ENCODE assay signal across 10 cellular contexts in the genomic region with DNA sequence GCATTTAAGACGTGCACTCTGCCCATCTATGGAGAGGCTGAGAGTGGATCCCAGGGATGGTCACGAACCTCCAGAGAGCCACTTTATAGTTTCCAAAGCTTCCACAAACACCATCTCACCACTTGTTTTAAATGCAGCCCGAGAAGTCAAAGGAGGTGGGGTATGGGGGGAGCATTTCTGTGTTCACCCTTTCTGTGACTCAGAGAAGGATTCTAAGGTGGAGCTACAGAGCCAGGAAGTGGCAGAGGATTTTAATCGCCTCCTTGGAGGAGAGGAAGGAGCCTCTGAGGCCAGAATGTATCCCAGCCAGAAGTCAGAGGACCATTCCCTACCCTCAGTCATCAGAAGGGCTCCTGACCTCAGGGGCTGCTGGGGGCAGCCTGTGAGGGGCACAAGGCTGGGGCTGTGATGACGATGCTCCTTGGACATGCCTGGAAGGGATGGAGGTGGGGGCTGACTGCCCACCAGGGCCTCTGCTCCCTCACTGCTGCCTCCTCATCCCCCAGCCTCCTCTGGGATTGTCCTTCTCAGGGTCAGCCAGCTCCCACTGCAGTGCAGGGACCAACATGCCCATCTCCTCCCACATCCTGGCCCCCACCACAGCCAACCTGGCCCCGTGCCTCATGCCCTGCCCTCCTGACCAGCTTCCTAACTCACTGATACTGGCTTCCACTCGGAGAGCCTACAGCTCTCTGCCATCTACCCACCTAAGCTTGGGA. TPM values are rescaled to one million over a fixed set of nuclear protein-coding genes. Genes with fewer than 3 reads are reported as not detected.
DNase-seq lines count a peak whose midpoint lies in the region; ATAC-seq, FAIRE-seq and TF ChIP-seq lines count a peak whose summit lies in the region.
"Had no signal": no experiment of that assay in that cellular context is flagged by ENCODE, and none has a peak within 500 bp of the region (broad histone marks: within the 10 kb centered on the region; RNA-seq: fewer than 3 reads in every experiment).

No MANE protein-coding gene starts in this region.

- CTCF ChIA-PET in Caco-2 (lab: Charles Lee) (interaction anchor here (0.6 to 1.0 kb wide), 3 partner anchors 48 to 586 kb away, joined by 3 to 5 read pairs (median 3); a partner anchor contains a TSS), K562 (lab: Yijun Ruan, JAX; ENCODE audit: low intra/inter-chr PET ratio) (no interaction called here)

- in situ Hi-C loops in K562 (cut with MboI) = no loop called here

- H3K36me3 Mint-ChIP-seq in Caco-2 (ENCODE audit: insufficient read depth, unreplicated experiment) = peaks cover 21% of the 10 kb centered on the region
- no peaks in the 10 kb centered on the region for H3K36me3 Mint-ChIP-seq in IgD-negative memory B cell
- peaks cover 16% of the 10 kb centered on the region for H3K36me3 Mint-ChIP-seq in nephron (ENCODE audit: low read depth)

- H3K4me1 Mint-ChIP-seq in Caco-2 (ENCODE audit: low read depth, unreplicated experiment) (peaks cover 22% of the 10 kb centered on the region), IgD-negative memory B cell (peaks cover 14 to 17% (median 16%) of the 10 kb centered on the region in 3 donors), nephron (peaks cover 30% of the 10 kb centered on the region)

- no peak for TF ChIP-seq CTCF in Caco-2 (IDR thresholded peaks at IDR 0.05; ENCODE audit: insufficient read depth in 1 of 2, low read depth in 1 of 2, low read length in 1 of 2, severe bottlenecking in 1 of 2, unreplicated experiment in 1 of 2)
- no peak for TF ChIP-seq CTCF in K562 (IDR thresholded peaks at IDR 0.05 in 2 of 3, conservative IDR thresholded peaks at IDR 0.05 in 1 of 3; ENCODE audit: insufficient read depth in 2 of 3, low read depth in 1 of 3, low read length in 3 of 3)
- no peak for TF ChIP-seq CTCF in nephron (IDR thresholded peaks at IDR 0.05; ENCODE audit: unreplicated experiment in 3 of 3)

- H3K27me3 ChIP-seq in Caco-2 (replicated peaks; ENCODE audit: control insufficient read depth, insufficient read depth, low read length) (no peaks in the 10 kb centered on the region), K562 (ENCODE audit: control insufficient read depth in 2 of 2, insufficient read depth in 2 of 2, low read length in 2 of 2) (no peaks in the 10 kb centered on the region; a peak in 1 of 5 replicates)
- H3K27me3 ChIP-seq: MG63 had no signal

- DNase-seq in Caco-2 = peak in 1 of 2 experiments; percentile 44
- no peak for DNase-seq in K562 (ENCODE audit: extremely low read depth in 1 of 4, low spot score in 3 of 4)
- no peak for DNase-seq in HT-29 (ENCODE audit: low spot score)
- no peak for DNase-seq in cortex of kidney (lab: John Stamatoyannopoulos, UW)
- no peak for DNase-seq in SHP77 (lab: John Stamatoyannopoulos, UW)
- DNase-seq: MG63 had no signal

- H4K20me1 ChIP-seq in K562 (replicated peaks; ENCODE audit: control insufficient read depth, insufficient read depth, low read length) = no peaks in the 10 kb centered on the region; the same call in 1 of the 2 replicates

- H3K79me2 ChIP-seq in K562 (ENCODE audit: control insufficient read depth, insufficient read depth, low read length) = peaks cover 18% of the 10 kb centered on the region

- POLR2A ChIA-PET in Caco-2 (lab: Charles Lee) (interaction anchor here (0.7 kb wide), 1 partner anchor 131 kb away, joined by 3 read pairs; no protein-coding TSS in a partner anchor), K562 (lab: Yijun Ruan, JAX) (interaction anchor here (0.5 to 1.2 kb wide), 5 partner anchors 10 to 29 kb away, joined by 3 to 5 read pairs (median 3); no protein-coding TSS in a partner anchor)

- BruUV-seq in Caco-2 (replicated peaks; lab: Mats Ljungman, UMichigan) (no TSS peak), K562 (replicated peaks; lab: Mats Ljungman, UMichigan) (no TSS peak)

- no peaks in the 10 kb centered on the region for H3K9me3 Mint-ChIP-seq in Caco-2 (ENCODE audit: unreplicated experiment)
- H3K9me3 Mint-ChIP-seq in IgD-negative memory B cell = no peaks in the 10 kb centered on the region
- H3K9me3 Mint-ChIP-seq in nephron = no peaks in the 10 kb centered on the region

- FAIRE-seq in K562 (lab: Jason Lieb, UNC) = no peak

- no peak overlapping the region for H3K4me2 ChIP-seq in K562 (ENCODE audit: insufficient read depth, low read length)

- no peak for TF ChIP-seq EP300 in K562 (IDR thresholded peaks at IDR 0.05; ENCODE audit: low read length)

- H3K4me3 ChIP-seq in Caco-2 (ENCODE audit: low read depth, low read length) (no peak overlapping the region), K562 (no peak overlapping the region)
- H3K4me3 ChIP-seq: coronary artery, MG63 had no signal

- H3K27ac Mint-ChIP-seq in Caco-2 (ENCODE audit: unreplicated experiment) (no peak overlapping the region), IgD-negative memory B cell (peak overlapping the region in 1 of 3 donors; percentile 38), nephron (peak overlapping the region in 1 of 3 experiments; percentile 19)

- H3K27ac ChIP-seq in K562 (ENCODE audit: extremely low read depth, low read depth, low read length) = no peak overlapping the region

- no peaks in the 10 kb centered on the region for H3K27me3 Mint-ChIP-seq in Caco-2 (ENCODE audit: insufficient read depth, unreplicated experiment)
- no peaks in the 10 kb centered on the region for H3K27me3 Mint-ChIP-seq in IgD-negative memory B cell
- H3K27me3 Mint-ChIP-seq in nephron (ENCODE audit: low read depth) = peaks cover 3% of the 10 kb centered on the region

- WGBS in K562 (ENCODE audit: insufficient coverage, low coverage, missing lambda C conversion rate) = 70% methylated on average over 7 of the region's 7 CpGs

- TF ChIP-seq POLR2A in K562 (conservative IDR thresholded peaks at IDR 0.05) = no peak; the same call in 1 of the 2 replicates

- H3K4me1 ChIP-seq in Caco-2 (peaks cover 13% of the 10 kb centered on the region), K562 (replicated peaks in 1 of 2; ENCODE audit: control insufficient read depth in 2 of 2, insufficient read depth in 2 of 2, low read length in 2 of 2) (peaks cover 8 to 31% of the 10 kb centered on the region in 2 experiments; a peak in 4 of 5 replicates)

- H3K9me1 ChIP-seq in K562 (ENCODE audit: control insufficient read depth, insufficient read depth, low read length) = peaks cover 3% of the 10 kb centered on the region

- ATAC-seq in K562 = no peak
- no peak for ATAC-seq in HG03039 (IDR thresholded peaks at IDR 0.05; ENCODE audit: unreplicated experiment)

- H3K4me3 Mint-ChIP-seq in Caco-2 (ENCODE audit: unreplicated experiment) = peak overlapping the region; percentile 27
- H3K4me3 Mint-ChIP-seq in IgD-negative memory B cell = peak overlapping the region in 3 of 4 donors; percentile 30 to 86 (median 80)
- peak overlapping the region; percentile 95 to 96 (median 96) for H3K4me3 Mint-ChIP-seq in nephron

- H2AFZ ChIP-seq in K562 (ENCODE audit: low read depth, low read length) = no peak overlapping the region

- peaks cover 2% of the 10 kb centered on the region; the same call in 1 of the 2 replicates for H3K36me3 ChIP-seq in Caco-2 (ENCODE audit: control insufficient read depth, insufficient read depth, low read length)
- H3K36me3 ChIP-seq in K562 (ENCODE audit: control insufficient read depth, insufficient read depth, low read length) = peaks cover 4% of the 10 kb centered on the region; the same call in 1 of the 3 replicates

- TF ChIP-seq RAD21 in K562 (CRISPR knock-in tag; conservative IDR thresholded peaks at IDR 0.05 in 1 of 2, IDR thresholded peaks at IDR 0.05 in 1 of 2) = no peak

- intact Hi-C loops in Caco-2 (cut with micrococcal nuclease; ENCODE audit: unreplicated experiment) (no loop called here), K562 (cut with micrococcal nuclease) (no loop called here)

- H3K9me3 ChIP-seq in Caco-2 (no peaks in the 10 kb centered on the region), K562 (replicated peaks; ENCODE audit: control insufficient read depth, insufficient read depth, low read depth, low read length) (no peaks in the 10 kb centered on the region)
- H3K9me3 ChIP-seq: MG63 had no signal

- peak overlapping the region in 1 of 2 experiments; percentile 71; a peak in 2 of 4 replicates for H3K9ac ChIP-seq in K562 (ENCODE audit: insufficient read depth in 1 of 2, low read depth in 2 of 2, low read length in 2 of 2)

RNA-seq across cellular contexts. Expression of a gene that starts 2.8 kb away (rescaled TPM):
- total RNA-seq in Caco-2 (2022) (72.9 and 75.8 TPM in 2 replicates), K562 (2014; rRNA removed) (9.1 and 14.0 TPM in 2 replicates), K562 (2014; rRNA removed; fragmentation: Illumina TruSeq; extraction: Trizol) (2.0 and 2.4 TPM in 2 replicates), K562 (2015; rRNA removed; fragmentation: Illumina TruSeq; extraction: Trizol) (4.5 and 10.6 TPM in 2 replicates), K562 (2021) (8.9 and 9.5 TPM in 2 replicates)
- polyA plus RNA-seq in IgD-negative memory B cell (13.9 TPM), K562 (2011; rRNA removed) (3.8 and 8.4 TPM in 2 replicates), K562 (2014; fragmentation: Illumina TruSeq; extraction: Trizol) (4.3 and 6.5 TPM in 2 replicates), K562 (2014; fragmentation: Nextera tagmentation; extraction: Ambion mirVana) (1 to 10 TPM in 1 of 2 experiments, under 1 TPM in 1; 0.63 to 1.0 TPM), K562 (2014; rRNA removed) (7.3 and 8.0 TPM in 2 replicates)
- 16.9 and 49.3 TPM in 2 replicates for total RNA-seq in K562 (2011; cell fraction: chromatin; rRNA removed; ENCODE audit: low replicate concordance)
- total RNA-seq in K562 (2011; cell fraction: nucleolus; rRNA removed) = 28.8 and 34.7 TPM in 2 replicates
- total RNA-seq in K562 (2011; cell fraction: nucleoplasm; rRNA removed) = 27.6 and 29.6 TPM in 2 replicates
- 7.0 and 11.0 TPM in 2 replicates for polyA plus RNA-seq in K562 (2011; cell fraction: cytosol; rRNA removed)
- polyA plus RNA-seq in K562 (2011; cell fraction: nucleus; rRNA removed) = 19.7 and 30.0 TPM in 2 replicates
- 6.2 and 10.6 TPM in 2 replicates for polyA plus RNA-seq in K562 (2012)
- polyA minus RNA-seq in K562 (2011; rRNA and poly(A)+ RNA removed) = 6.2 and 7.9 TPM in 2 replicates
- 8.8 and 29.4 TPM in 2 replicates for polyA minus RNA-seq in K562 (2011; cell fraction: cytosol; rRNA and poly(A)+ RNA removed)
- 9.4 and 10.1 TPM in 2 replicates for polyA minus RNA-seq in K562 (2011; cell fraction: nucleus; rRNA and poly(A)+ RNA removed)
- 34.6 and 40.0 TPM in 2 replicates for total RNA-seq in HT-29 (2014; rRNA removed; shearing (Covaris generic))

RNA-seq across cellular contexts. Expression of a gene that starts 24.3 kb away (rescaled TPM):
- total RNA-seq in Caco-2 (2022) = 196 and 203 TPM in 2 replicates
- 62.5 TPM for polyA plus RNA-seq in IgD-negative memory B cell
- total RNA-seq in K562 (2011; cell fraction: chromatin; rRNA removed; ENCODE audit: low replicate concordance) = 59.4 and 90.8 TPM in 2 replicates
- 82.5 and 90.0 TPM in 2 replicates for total RNA-seq in K562 (2011; cell fraction: nucleolus; rRNA removed)
- total RNA-seq in K562 (2011; cell fraction: nucleoplasm; rRNA removed) = 74.9 and 93.1 TPM in 2 replicates
- total RNA-seq in K562 (2014; rRNA removed) = 99.4 and 102 TPM in 2 replicates
- total RNA-seq in K562 (2014; rRNA removed; fragmentation: Illumina TruSeq; extraction: Trizol) = 122 and 142 TPM in 2 replicates
- total RNA-seq in K562 (2015; rRNA removed; fragmentation: Illumina TruSeq; extraction: Trizol) = 123 and 127 TPM in 2 replicates
- 96.3 and 98.2 TPM in 2 replicates for total RNA-seq in K562 (2021)
- 127 and 146 TPM in 2 replicates for polyA plus RNA-seq in K562 (2011; rRNA removed)
- polyA plus RNA-seq in K562 (2011; cell fraction: cytosol; rRNA removed) = 138 and 159 TPM in 2 replicates
- polyA plus RNA-seq in K562 (2011; cell fraction: nucleus; rRNA removed) = 67.4 and 86.4 TPM in 2 replicates
- polyA plus RNA-seq in K562 (2012) = 72.3 and 119 TPM in 2 replicates
- 103 and 105 TPM in 2 replicates for polyA plus RNA-seq in K562 (2014; fragmentation: Illumina TruSeq; extraction: Trizol)
- polyA plus RNA-seq in K562 (2014; fragmentation: Nextera tagmentation; extraction: Ambion mirVana) = 100 to 1,000 TPM; 388 to 401 TPM
- 138 and 143 TPM in 2 replicates for polyA plus RNA-seq in K562 (2014; rRNA removed)
- 80.5 and 86.3 TPM in 2 replicates for polyA minus RNA-seq in K562 (2011; rRNA and poly(A)+ RNA removed)
- polyA minus RNA-seq in K562 (2011; cell fraction: cytosol; rRNA and poly(A)+ RNA removed) = 18.6 and 40.0 TPM in 2 replicates
- 31.5 and 50.3 TPM in 2 replicates for polyA minus RNA-seq in K562 (2011; cell fraction: nucleus; rRNA and poly(A)+ RNA removed)
- total RNA-seq in HT-29 (2014; rRNA removed; shearing (Covaris generic)) = 71.2 and 120 TPM in 2 replicates

RNA-seq across cellular contexts. Expression of a gene that starts 24.3 kb away (rescaled TPM):
- total RNA-seq in Caco-2 (2022) (43.5 and 48.5 TPM in 2 replicates), K562 (2014; rRNA removed) (18.8 and 28.0 TPM in 2 replicates), K562 (2014; rRNA removed; fragmentation: Illumina TruSeq; extraction: Trizol) (17.6 and 21.4 TPM in 2 replicates), K562 (2015; rRNA removed; fragmentation: Illumina TruSeq; extraction: Trizol) (16.6 and 17.6 TPM in 2 replicates), K562 (2021) (16.8 and 20.1 TPM in 2 replicates)
- polyA plus RNA-seq in IgD-negative memory B cell (not detected), K562 (2011; rRNA removed) (44.1 and 61.3 TPM in 2 replicates), K562 (2014; fragmentation: Illumina TruSeq; extraction: Trizol) (20.9 and 24.0 TPM in 2 replicates), K562 (2014; fragmentation: Nextera tagmentation; extraction: Ambion mirVana) (10 to 100 TPM; 14.6 to 27.4 TPM), K562 (2014; rRNA removed) (28.7 TPM in 2 replicates)
- total RNA-seq in K562 (2011; cell fraction: chromatin; rRNA removed; ENCODE audit: low replicate concordance) = 119 and 126 TPM in 2 replicates
- 73.0 and 74.5 TPM in 2 replicates for total RNA-seq in K562 (2011; cell fraction: nucleolus; rRNA removed)
- 64.3 and 82.1 TPM in 2 replicates for total RNA-seq in K562 (2011; cell fraction: nucleoplasm; rRNA removed)
- polyA plus RNA-seq in K562 (2011; cell fraction: cytosol; rRNA removed) = 15.3 and 28.4 TPM in 2 replicates
- 254 and 409 TPM in 2 replicates for polyA plus RNA-seq in K562 (2011; cell fraction: nucleus; rRNA removed)
- 42.1 and 48.1 TPM in 2 replicates for polyA plus RNA-seq in K562 (2012)
- polyA minus RNA-seq in K562 (2011; rRNA and poly(A)+ RNA removed) = 24.1 and 34.7 TPM in 2 replicates
- 7.2 and 9.6 TPM in 2 replicates for polyA minus RNA-seq in K562 (2011; cell fraction: cytosol; rRNA and poly(A)+ RNA removed)
- 28.1 and 57.5 TPM in 2 replicates for polyA minus RNA-seq in K562 (2011; cell fraction: nucleus; rRNA and poly(A)+ RNA removed)
- total RNA-seq in HT-29 (2014; rRNA removed; shearing (Covaris generic)) = 7.5 and 11.8 TPM in 2 replicates

RNA-seq across cellular contexts. Expression of a gene that starts 48.6 kb away (rescaled TPM):
- total RNA-seq in Caco-2 (2022) (324 and 336 TPM in 2 replicates), K562 (2014; rRNA removed) (187 and 221 TPM in 2 replicates), K562 (2014; rRNA removed; fragmentation: Illumina TruSeq; extraction: Trizol) (154 and 156 TPM in 2 replicates), K562 (2015; rRNA removed; fragmentation: Illumina TruSeq; extraction: Trizol) (187 TPM in 2 replicates), K562 (2021) (223 and 244 TPM in 2 replicates)
- polyA plus RNA-seq in IgD-negative memory B cell (22.6 TPM), K562 (2011; rRNA removed) (119 and 158 TPM in 2 replicates), K562 (2014; fragmentation: Illumina TruSeq; extraction: Trizol) (206 and 214 TPM in 2 replicates), K562 (2014; fragmentation: Nextera tagmentation; extraction: Ambion mirVana) (10 to 100 TPM; 27.8 to 38.7 TPM), K562 (2014; rRNA removed) (118 and 134 TPM in 2 replicates)
- total RNA-seq in K562 (2011; cell fraction: chromatin; rRNA removed; ENCODE audit: low replicate concordance) = 69.1 and 116 TPM in 2 replicates
- total RNA-seq in K562 (2011; cell fraction: nucleolus; rRNA removed) = 92.4 and 122 TPM in 2 replicates
- total RNA-seq in K562 (2011; cell fraction: nucleoplasm; rRNA removed) = 127 and 192 TPM in 2 replicates
- 85.0 and 92.7 TPM in 2 replicates for polyA plus RNA-seq in K562 (2011; cell fraction: cytosol; rRNA removed)
- 52.0 and 69.3 TPM in 2 replicates for polyA plus RNA-seq in K562 (2011; cell fraction: nucleus; rRNA removed)
- polyA plus RNA-seq in K562 (2012) = 201 and 212 TPM in 2 replicates
- 198 and 249 TPM in 2 replicates for polyA minus RNA-seq in K562 (2011; rRNA and poly(A)+ RNA removed)
- 104 and 126 TPM in 2 replicates for polyA minus RNA-seq in K562 (2011; cell fraction: cytosol; rRNA and poly(A)+ RNA removed)
- polyA minus RNA-seq in K562 (2011; cell fraction: nucleus; rRNA and poly(A)+ RNA removed) = 35.8 and 66.0 TPM in 2 replicates
- 137 and 155 TPM in 2 replicates for total RNA-seq in HT-29 (2014; rRNA removed; shearing (Covaris generic))

Comparison
In these comparisons a context has a peak if more than half of its experiments do, and no peak if none do; other contexts are left out.
1. H3K4me3 Mint-ChIP-seq: peak in every context shown above with its lines; median percentile 96 in nephron; 80 in IgD-negative memory B cell; 27 in Caco-2.